ENCODE assay signal across 8 cellular contexts in the genomic region with DNA sequence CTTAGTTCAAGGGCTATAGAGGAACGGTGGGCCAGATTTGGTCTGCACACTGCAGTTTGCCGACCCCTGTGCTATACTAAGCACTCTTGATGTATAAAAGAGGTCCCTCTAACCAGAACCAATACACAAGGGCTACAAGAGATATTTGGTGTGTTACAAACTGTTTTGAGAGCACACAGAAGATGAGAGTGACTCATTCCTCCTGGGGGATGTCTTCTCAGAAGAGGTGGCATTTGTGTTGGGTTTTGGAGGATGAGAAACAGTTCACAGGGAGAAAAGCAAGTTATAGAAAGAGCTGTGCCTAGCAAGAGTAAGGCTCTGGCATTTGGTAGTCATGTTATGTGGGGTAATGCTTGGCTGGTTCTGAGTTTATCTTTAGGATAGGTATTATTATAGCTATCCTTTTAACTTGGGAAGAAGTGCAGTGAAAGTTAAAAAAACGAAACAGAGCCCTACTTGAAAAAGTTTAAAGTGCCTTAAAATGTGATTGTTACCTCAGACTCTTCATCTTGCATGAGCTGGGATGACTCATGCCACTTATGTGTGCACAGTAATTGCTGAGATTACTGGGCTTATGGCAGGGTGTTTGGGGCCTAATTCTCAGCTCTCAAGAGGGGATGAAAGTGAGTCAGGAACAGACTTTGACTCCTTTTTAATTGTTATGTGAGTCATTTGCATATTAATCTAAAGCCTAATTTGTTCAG.
DNase-seq lines count a peak whose midpoint lies in the region; ATAC-seq and TF ChIP-seq lines count a peak whose summit lies in the region.

No MANE protein-coding gene starts in this region.

- no peaks in the 10 kb centered on the region; the same call in 1 of the 2 replicates for H3K27me3 ChIP-seq in Caco-2 (replicated peaks; ENCODE audit: control insufficient read depth, insufficient read depth, low read length)
- no peaks in the 10 kb centered on the region for H3K27me3 ChIP-seq in Karpas-422 (ENCODE audit: low read length)

- DNase-seq in Caco-2 = no peak
- peak; percentile 64 for DNase-seq in activated CD4-positive, alpha-beta T cell treated with anti-CD3 and anti-CD28 coated beads, Interleukin-2, amount 10 ng/mL, durations not matched to agents 24 days and 14 days
- DNase-seq in memory B cell (ENCODE audit: low spot score in 2 of 2) = no peak
- no peak for DNase-seq in DMS153 (lab: John Stamatoyannopoulos, UW)
- no peak for DNase-seq in cerebellum (ENCODE audit: low spot score)
- DNase-seq in Karpas-422 = no peak

- no peaks in the 10 kb centered on the region for H3K27me3 Mint-ChIP-seq in Caco-2 (ENCODE audit: insufficient read depth, unreplicated experiment)
- peaks cover 6% of the 10 kb centered on the region for H3K27me3 Mint-ChIP-seq in activated CD4-positive, alpha-beta T cell treated with anti-CD3 and anti-CD28 coated beads, Interleukin-2, amount 10 ng/mL, durations not matched to agents 24 days and 14 days
- no peaks in the 10 kb centered on the region for H3K27me3 Mint-ChIP-seq in memory B cell

- H3K9me2 ChIP-seq in Karpas-422 (replicated peaks; ENCODE audit: insufficient read depth, low read length) = no peaks in the 10 kb centered on the region

- ATAC-seq in HG02610 (IDR thresholded peaks at IDR 0.05; ENCODE audit: unreplicated experiment) (peak; percentile 76), memory B cell (ENCODE audit: low read depth) (no peak), GM19397 (IDR thresholded peaks at IDR 0.05; ENCODE audit: unreplicated experiment) (no peak)

- CTCF ChIA-PET in Caco-2 (lab: Charles Lee) = no interaction called here

- no peak overlapping the region for H3K4me3 ChIP-seq in Caco-2 (ENCODE audit: low read depth, low read length)
- H3K4me3 ChIP-seq in Karpas-422 (ENCODE audit: low read length) = no peak overlapping the region

- no peak for TF ChIP-seq CTCF in Caco-2 (IDR thresholded peaks at IDR 0.05; ENCODE audit: insufficient read depth in 1 of 2, low read depth in 1 of 2, low read length in 1 of 2, severe bottlenecking in 1 of 2, unreplicated experiment in 1 of 2)

- intact Hi-C loops in Caco-2 (cut with micrococcal nuclease; ENCODE audit: unreplicated experiment) = no loop called here
- intact Hi-C loops in activated CD4-positive, alpha-beta T cell treated with anti-CD3 and anti-CD28 coated beads, Interleukin-2, amount 10 ng/mL, durations not matched to agents 24 days and 14 days (cut with micrococcal nuclease) = loop anchor here (1.0 to 10.0 kb wide), 4 partner anchors 56 to 979 kb away; a partner anchor contains a TSS

- H3K9ac ChIP-seq in Karpas-422 (ENCODE audit: low read length) = no peak overlapping the region

- POLR2A ChIA-PET in Caco-2 (lab: Charles Lee) = no interaction called here

- no peaks in the 10 kb centered on the region for H3K9me3 Mint-ChIP-seq in Caco-2 (ENCODE audit: unreplicated experiment)
- no peaks in the 10 kb centered on the region for H3K9me3 Mint-ChIP-seq in activated CD4-positive, alpha-beta T cell treated with anti-CD3 and anti-CD28 coated beads, Interleukin-2, amount 10 ng/mL, durations not matched to agents 24 days and 14 days
- H3K9me3 Mint-ChIP-seq in memory B cell = no peaks in the 10 kb centered on the region

- no peaks in the 10 kb centered on the region for H3K79me2 ChIP-seq in Karpas-422 (ENCODE audit: low read length)

- H3K4me1 Mint-ChIP-seq in Caco-2 (ENCODE audit: low read depth, unreplicated experiment) (peaks cover 7% of the 10 kb centered on the region), memory B cell (peaks cover 14% of the 10 kb centered on the region)
- peaks cover 17% of the 10 kb centered on the region for H3K4me1 Mint-ChIP-seq in activated CD4-positive, alpha-beta T cell treated with anti-CD3 and anti-CD28 coated beads, Interleukin-2, amount 10 ng/mL, durations not matched to agents 24 days and 14 days

- no peaks in the 10 kb centered on the region for H3K9me3 ChIP-seq in Caco-2
- H3K9me3 ChIP-seq in Karpas-422 (ENCODE audit: low read length) = no peaks in the 10 kb centered on the region

- H3K4me1 ChIP-seq in Caco-2 (no peaks in the 10 kb centered on the region), Karpas-422 (ENCODE audit: low read length) (no peaks in the 10 kb centered on the region)

- H3K27ac Mint-ChIP-seq in Caco-2 (ENCODE audit: unreplicated experiment) (peak overlapping the region; percentile 0), memory B cell (peak overlapping the region; percentile 81)
- peak overlapping the region; percentile 72 for H3K27ac Mint-ChIP-seq in activated CD4-positive, alpha-beta T cell treated with anti-CD3 and anti-CD28 coated beads, Interleukin-2, amount 10 ng/mL, durations not matched to agents 24 days and 14 days

- H3K4me2 ChIP-seq in Karpas-422 (ENCODE audit: low read depth, low read length, poor library complexity, severe bottlenecking) = no peak overlapping the region

- no peak overlapping the region for H3K4me3 Mint-ChIP-seq in Caco-2 (ENCODE audit: unreplicated experiment)
- H3K4me3 Mint-ChIP-seq in activated CD4-positive, alpha-beta T cell treated with anti-CD3 and anti-CD28 coated beads, Interleukin-2, amount 10 ng/mL, durations not matched to agents 24 days and 14 days = peak overlapping the region; percentile 35
- H3K4me3 Mint-ChIP-seq in memory B cell = no peak overlapping the region

- no peak overlapping the region for H3K27ac ChIP-seq in Karpas-422 (ENCODE audit: low read length)

- no peaks in the 10 kb centered on the region for H4K20me1 ChIP-seq in Karpas-422 (ENCODE audit: insufficient read depth, low read depth, low read length)

- no peak overlapping the region for H2AFZ ChIP-seq in Karpas-422 (ENCODE audit: low read length)

- no TSS peak for BruUV-seq in Caco-2 (replicated peaks; lab: Mats Ljungman, UMichigan)

- no peaks in the 10 kb centered on the region for H3K36me3 ChIP-seq in Caco-2 (ENCODE audit: control insufficient read depth, insufficient read depth, low read length)
- H3K36me3 ChIP-seq in Karpas-422 (ENCODE audit: insufficient read depth, low read length) = no peaks in the 10 kb centered on the region

- H3K36me3 Mint-ChIP-seq in Caco-2 (ENCODE audit: insufficient read depth, unreplicated experiment) (no peaks in the 10 kb centered on the region), memory B cell (no peaks in the 10 kb centered on the region)
- no peaks in the 10 kb centered on the region for H3K36me3 Mint-ChIP-seq in activated CD4-positive, alpha-beta T cell treated with anti-CD3 and anti-CD28 coated beads, Interleukin-2, amount 10 ng/mL, durations not matched to agents 24 days and 14 days (ENCODE audit: low read depth)

Comparison
In these comparisons a context has a peak if more than half of its experiments do, and no peak if none do; other contexts are left out.
1. H3K27ac Mint-ChIP-seq: peak in every context shown above with its lines; median percentile 81 in memory B cell; 72 in activated CD4-positive, alpha-beta T cell treated with anti-CD3 and anti-CD28 coated beads, Interleukin-2, amount 10 ng/mL, durations not matched to agents 24 days and 14 days; 0 in Caco-2.